27 cellular contexts compared by ENCODE assay signal in the genomic region with DNA sequence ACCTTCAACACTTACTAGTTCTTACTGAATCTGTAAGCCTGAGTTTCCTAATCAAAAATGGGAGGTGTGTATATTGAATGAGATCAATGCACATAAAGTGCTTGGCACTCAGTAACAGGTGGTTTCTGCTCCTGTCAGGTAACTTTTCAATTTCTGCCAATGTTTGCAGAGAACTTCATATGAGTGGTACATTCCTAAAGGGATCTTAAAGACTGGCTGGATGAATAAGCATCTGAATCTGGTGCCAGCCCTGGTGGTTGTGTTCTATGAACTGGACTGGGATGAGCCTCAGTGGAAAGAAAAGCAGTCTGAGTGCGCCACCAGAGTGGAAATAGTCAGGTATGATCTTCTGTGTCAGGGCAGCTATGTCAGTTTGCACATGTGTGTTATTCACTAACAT.
"Had no signal": no experiment of that assay in that cellular context is flagged by ENCODE, and none has a peak within 500 bp of the region (broad histone marks: within the 10 kb centered on the region; RNA-seq: fewer than 3 reads in every experiment).

No MANE protein-coding gene starts in this region.

- H3K9me3 Mint-ChIP-seq: naive thymus-derived CD8-positive, alpha-beta T cell; nephron progenitor cell; neural progenitor cell; stimulated activated memory B cell treated with anti-CD40 and anti-IgM and Interleukin-4, amounts not matched to agents 10 μg/mL and 1 μg/mL and 100 μg/mL, for 72 hours; stimulated activated naive CD8-positive, alpha-beta T cell treated with anti-CD3 and anti-CD28 coated beads, Interleukin-15, amount 100 ng/mL, for 72 hours had no signal

- H3K9me3 ChIP-seq: left ventricle myocardium inferior, neutrophil, ovary, right atrium auricular region, right lobe of liver, tibial nerve, upper lobe of left lung had no signal

- H3K27me3 ChIP-seq: neural progenitor cell, neutrophil, ovary, right atrium auricular region, right lobe of liver, tibial nerve, upper lobe of left lung had no signal

- H3K27me3 Mint-ChIP-seq: naive thymus-derived CD8-positive, alpha-beta T cell; progenitor cell of endocrine pancreas; stimulated activated memory B cell treated with anti-CD40 and anti-IgM and Interleukin-4, amounts not matched to agents 10 μg/mL and 1 μg/mL and 100 μg/mL, for 72 hours; stimulated activated naive CD8-positive, alpha-beta T cell treated with anti-CD3 and anti-CD28 coated beads, Interleukin-15, amount 100 ng/mL, for 72 hours had no signal

- H3K4me3 Mint-ChIP-seq: naive thymus-derived CD8-positive, alpha-beta T cell; nephron progenitor cell; neural progenitor cell; stimulated activated memory B cell treated with anti-CD40 and anti-IgM and Interleukin-4, amounts not matched to agents 10 μg/mL and 1 μg/mL and 100 μg/mL, for 72 hours; stimulated activated naive CD8-positive, alpha-beta T cell treated with anti-CD3 and anti-CD28 coated beads, Interleukin-15, amount 100 ng/mL, for 72 hours had no signal

- H3K9ac ChIP-seq: neural progenitor cell had no signal

- H3K36me3 ChIP-seq: ovary had no signal

- H3K27ac Mint-ChIP-seq: neural progenitor cell; progenitor cell of endocrine pancreas; stimulated activated memory B cell treated with anti-CD40 and anti-IgM and Interleukin-4, amounts not matched to agents 10 μg/mL and 1 μg/mL and 100 μg/mL, for 72 hours; stimulated activated naive CD8-positive, alpha-beta T cell treated with anti-CD3 and anti-CD28 coated beads, Interleukin-15, amount 100 ng/mL, for 72 hours had no signal

- H3K27ac ChIP-seq: left ventricle myocardium inferior, neural progenitor cell, neutrophil, ovary, right atrium auricular region, right lobe of liver, tibial nerve, upper lobe of left lung had no signal

- ATAC-seq: left colon; naive thymus-derived CD8-positive, alpha-beta T cell; right lobe of liver; stimulated activated memory B cell treated with anti-CD40 and anti-IgM and Interleukin-4, amounts not matched to agents 10 μg/mL and 1 μg/mL and 100 μg/mL, for 72 hours; stimulated activated naive CD8-positive, alpha-beta T cell treated with anti-CD3 and anti-CD28 coated beads, Interleukin-15, amount 100 ng/mL, for 72 hours had no signal

- DNase-seq: head of caudate nucleus; hippocampal formation; kidney; left colon; left ventricle myocardium inferior; mammary epithelial cell; mesenchymal stem cell; naive thymus-derived CD8-positive, alpha-beta T cell; nephron progenitor cell; occipital lobe; ovary; right lobe of liver; stimulated activated CD4-positive, alpha-beta T cell treated with anti-CD3 and anti-CD28 coated beads, Interleukin-1b, Interleukin-23, amount 100 ng/mL, for 48 hours; stimulated activated CD4-positive, alpha-beta T cell treated with anti-CD3 and anti-CD28 coated beads, Interleukin-2, amount 100 ng/mL, for 48 hours; stimulated activated CD4-positive, alpha-beta T cell treated with anti-CD3 and anti-CD28 coated beads, Interleukin-4, amount 100 ng/mL, for 4 hours; stimulated activated CD8-positive, alpha-beta memory T cell treated with anti-CD3 and anti-CD28 coated beads, Interleukin-4, amount 100 ng/mL, for 48 hours; stimulated activated naive CD4-positive, alpha-beta T cell treated with Interleukin-2 at 50 U/mL for 16 hours; stimulated activated naive CD8-positive, alpha-beta T cell treated with anti-CD3 and anti-CD28 coated beads, Interleukin-15, amount 100 ng/mL, for 72 hours; substantia nigra had no signal

- H3K4me1 ChIP-seq: neural progenitor cell, right lobe of liver had no signal

- H3K4me3 ChIP-seq: left ventricle myocardium inferior, neural progenitor cell, ovary, right atrium auricular region, right lobe of liver, smooth muscle cell, tibial nerve, upper lobe of left lung had no signal
